ENCODE assay signal across 21 cellular contexts in genomic region chr12:59075141-59075540, GRCh38.
DNase-seq lines count a peak whose midpoint lies in the region; ATAC-seq, FAIRE-seq and TF ChIP-seq lines count a peak whose summit lies in the region.
"Had no signal": no experiment of that assay in that cellular context is flagged by ENCODE, and none has a peak within 500 bp of the region (broad histone marks: within the 10 kb centered on the region; RNA-seq: fewer than 3 reads in every experiment).

No MANE protein-coding gene starts in this region.

- CTCF ChIA-PET in endothelial cell of umbilical vein (lab: Charles Lee), result interaction anchor here (0.7 to 2.6 kb wide), 6 partner anchors 10 to 535 kb away, joined by 3 to 13 read pairs (median 6); partner anchors contain the start of gene LRIG3

- WGBS in right cardiac atrium, result 70% methylated on average over 3 of the region's 3 CpGs
- 100% methylated on average over 1 of the region's 3 CpGs; no CpG with 5 or more reads in 1 of the 2 experiments for WGBS in mesodermal cell (ENCODE audit: insufficient coverage in 2 of 2), 2 experiments
- WGBS in transverse colon (ENCODE audit: low coverage in 1 of 2), 2 donors, result 30 to 46% methylated on average over 2 to 3 of the region's 3 CpGs
- WGBS in testis, 2 donors, result 91% methylated on average over 3 of the region's 3 CpGs

- peak; percentile 54 to 76 for ATAC-seq in right cardiac atrium
- no peak for ATAC-seq in Right ventricle myocardium superior (ENCODE audit: poor library complexity)
- ATAC-seq: Panc1 had no signal

- no peaks in the 10 kb centered on the region for H3K9me1 ChIP-seq in endothelial cell of umbilical vein (replicated peaks; ENCODE audit: control insufficient read depth, extremely low read depth, insufficient read depth, low read length)

- H3K27ac ChIP-seq in right cardiac atrium (ENCODE audit: low read length) (no peak overlapping the region), endothelial cell of umbilical vein (ENCODE audit: insufficient read depth, low read depth, low read length) (peak overlapping the region; percentile 73), mesodermal cell (ENCODE audit: low read depth, low read length, severe bottlenecking) (peak overlapping the region; percentile 31), transverse colon (peak overlapping the region; percentile 55 to 69 (median 61)), testis (no peak overlapping the region)
- H3K27ac ChIP-seq: BLaER1 treated with 17β-estradiol and CSF1 and Interleukin-3, amounts not matched to agents 10 nM and 100 nM had no signal

- H3K9ac ChIP-seq in endothelial cell of umbilical vein (replicated peaks; ENCODE audit: extremely low read depth, insufficient read depth, low read length), result no peak overlapping the region
- H3K9ac ChIP-seq: BLaER1 treated with 17β-estradiol and CSF1 and Interleukin-3, amounts not matched to agents 10 nM and 100 nM had no signal

- POLR2A ChIA-PET in endothelial cell of umbilical vein (lab: Charles Lee), result no interaction called here

- H3K79me2 ChIP-seq in endothelial cell of umbilical vein (ENCODE audit: control insufficient read depth, insufficient read depth, low read length), result no peaks in the 10 kb centered on the region

- no peak for TF ChIP-seq CTCF in endothelial cell of umbilical vein (IDR thresholded peaks at IDR 0.05; ENCODE audit: extremely low read depth in 1 of 2, insufficient read depth in 1 of 2, low read depth in 1 of 2, low read length in 2 of 2)
- no peak for TF ChIP-seq CTCF in transverse colon (IDR thresholded peaks at IDR 0.05)
- TF ChIP-seq CTCF in testis (IDR thresholded peaks at IDR 0.05), result no peak

- no TSS peak for BruUV-seq in endothelial cell of umbilical vein (replicated peaks; lab: Mats Ljungman, UMichigan)

- no peak for DNase-seq in right cardiac atrium
- no peak for DNase-seq in Right ventricle myocardium superior
- peak; percentile 94 for DNase-seq in endothelial cell of umbilical vein (ENCODE audit: low read depth, low spot score)
- no peak for DNase-seq in transverse colon
- DNase-seq in NCI-H226, result no peak
- no peak for DNase-seq in testis
- DNase-seq in islet precursor cell, result no peak
- DNase-seq: 8988T; CD8-positive, alpha-beta memory T cell; GDM1; KG1; NCI-H1092 treated with DMSO at 0.1 percent for 48 hours; NCI-H146; NCI-H2029 treated with DMSO at 0.1 percent for 48 hours; NCI-H345; NCI-H524; NCI-H82 had no signal

- H3K36me3 ChIP-seq in endothelial cell of umbilical vein (ENCODE audit: control insufficient read depth in 2 of 2, extremely low read depth in 1 of 2, insufficient read depth in 2 of 2, low read length in 2 of 2), result no peaks in the 10 kb centered on the region
- no peaks in the 10 kb centered on the region for H3K36me3 ChIP-seq in mesodermal cell (ENCODE audit: control insufficient read depth, insufficient read depth, low read length)
- no peaks in the 10 kb centered on the region for H3K36me3 ChIP-seq in transverse colon
- H3K36me3 ChIP-seq in testis (ENCODE audit: low read depth, missing control alignments), result no peaks in the 10 kb centered on the region
- H3K36me3 ChIP-seq: BLaER1 treated with 17β-estradiol and CSF1 and Interleukin-3, amounts not matched to agents 10 nM and 100 nM had no signal

- no peak for TF ChIP-seq POLR2A in endothelial cell of umbilical vein (IDR thresholded peaks at IDR 0.05; ENCODE audit: low read depth, low read length)
- no peak for TF ChIP-seq POLR2A in transverse colon (IDR thresholded peaks at IDR 0.05)
- TF ChIP-seq POLR2A in testis (IDR thresholded peaks at IDR 0.05), result no peak

- dilution Hi-C loops in endothelial cell of umbilical vein (cut with MboI; ENCODE audit: extremely low pct_ligation_motif_present, low sequenced_read_pairs), result no loop called here

- peak; percentile 68 for FAIRE-seq in endothelial cell of umbilical vein (lab: Jason Lieb, UNC)
- FAIRE-seq: GM18507 had no signal

- TF ChIP-seq EP300 in transverse colon (IDR thresholded peaks at IDR 0.05; ENCODE audit: low read depth), result no peak

- H3K4me3 ChIP-seq in right cardiac atrium (ENCODE audit: low read length) (no peak overlapping the region), endothelial cell of umbilical vein (replicated peaks in 1 of 3; ENCODE audit: insufficient read depth in 1 of 3, low read depth in 1 of 3, low read length in 3 of 3) (no peak overlapping the region), mesodermal cell (ENCODE audit: extremely low read depth, insufficient read depth, low read length, poor library complexity, severe bottlenecking) (no peak overlapping the region), transverse colon (no peak overlapping the region), testis (no peak overlapping the region)
- H3K4me3 ChIP-seq: BLaER1 treated with 17β-estradiol and CSF1 and Interleukin-3, amounts not matched to agents 10 nM and 100 nM had no signal

- H3K9me3 ChIP-seq in right cardiac atrium (ENCODE audit: control insufficient read depth, low read length) (no peaks in the 10 kb centered on the region), endothelial cell of umbilical vein (replicated peaks; ENCODE audit: control insufficient read depth, insufficient read depth, low read length) (no peaks in the 10 kb centered on the region), mesodermal cell (ENCODE audit: control insufficient read depth, low read length) (no peaks in the 10 kb centered on the region), transverse colon (no peaks in the 10 kb centered on the region), testis (no peaks in the 10 kb centered on the region)
- H3K9me3 ChIP-seq: BLaER1 treated with 17β-estradiol and CSF1 and Interleukin-3, amounts not matched to agents 10 nM and 100 nM had no signal

- peak overlapping the region; percentile 12 for H3K4me2 ChIP-seq in endothelial cell of umbilical vein (ENCODE audit: insufficient read depth, low read length)
- H3K4me2 ChIP-seq: BLaER1 treated with 17β-estradiol and CSF1 and Interleukin-3, amounts not matched to agents 10 nM and 100 nM had no signal

- intact Hi-C loops in right cardiac atrium (cut with DNase I) (no loop called here), Right ventricle myocardium superior (cut with DNase I) (no loop called here), endothelial cell of umbilical vein (cut with micrococcal nuclease) (loop anchor here (5.0 kb wide), 3 partner anchors 113 to 663 kb away; no protein-coding TSS in a partner anchor), transverse colon (cut with DNase I; ENCODE audit: low total_unique reads) (no loop called here), testis (cut with DNase I; ENCODE audit: low total_unique reads) (no loop called here)

- H4K20me1 ChIP-seq in endothelial cell of umbilical vein (replicated peaks; ENCODE audit: control insufficient read depth, extremely low read depth, insufficient read depth, low read length), result no peaks in the 10 kb centered on the region
- H4K20me1 ChIP-seq: BLaER1 treated with 17β-estradiol and CSF1 and Interleukin-3, amounts not matched to agents 10 nM and 100 nM had no signal

- H2AFZ ChIP-seq in endothelial cell of umbilical vein (ENCODE audit: low read depth, low read length), result peak overlapping the region; percentile 56

- no peaks in the 10 kb centered on the region for H3K4me1 ChIP-seq in right cardiac atrium (ENCODE audit: control insufficient read depth, insufficient read depth, low read length)
- H3K4me1 ChIP-seq in endothelial cell of umbilical vein (ENCODE audit: control insufficient read depth, extremely low read depth, insufficient read depth, low read length), result peaks cover 69% of the 10 kb centered on the region
- H3K4me1 ChIP-seq in mesodermal cell (ENCODE audit: control insufficient read depth, insufficient read depth, low read length, poor library complexity, severe bottlenecking), result peaks cover 26% of the 10 kb centered on the region
- peaks cover 0 to 51% (median 17%) of the 10 kb centered on the region in 4 donors for H3K4me1 ChIP-seq in transverse colon
- no peaks in the 10 kb centered on the region for H3K4me1 ChIP-seq in testis

- H3K27me3 ChIP-seq in right cardiac atrium (ENCODE audit: control insufficient read depth, insufficient read depth) (no peaks in the 10 kb centered on the region), endothelial cell of umbilical vein (ENCODE audit: control insufficient read depth in 2 of 2, insufficient read depth in 2 of 2, low read length in 2 of 2) (no peaks in the 10 kb centered on the region), transverse colon (no peaks in the 10 kb centered on the region), testis (no peaks in the 10 kb centered on the region)
- H3K27me3 ChIP-seq: BLaER1 treated with 17β-estradiol and CSF1 and Interleukin-3, amounts not matched to agents 10 nM and 100 nM had no signal

- in situ Hi-C loops in transverse colon (cut with MboI; ENCODE audit: low pct_ligation_motif_present in 1 of 4, low pct_unique_long_range_greater_than_20kb in 1 of 4, low sequenced_read_pairs in 3 of 4), result loop anchor here in 3 of 4 donors (25.0 kb wide), 4 partner anchors 163 to 738 kb away; partner anchors contain the start of gene LRIG3 (in 1 of the 3)

TF ChIP-seq in endothelial cell of umbilical vein, 7 proteins besides CTCF, POLR2A, EP300 and RAD21:
- no peak for TF ChIP-seq POLR2AphosphoS5 (IDR thresholded peaks at IDR 0.05; ENCODE audit: insufficient read depth, low read depth, low read length)
- TF ChIP-seq FOS (IDR thresholded peaks at IDR 0.05; ENCODE audit: borderline replicate concordance, insufficient read depth, low read length), result no peak
- TF ChIP-seq GATA2 (IDR thresholded peaks at IDR 0.05; ENCODE audit: insufficient read depth, insufficient read length, low read depth, low read length), result no peak
- TF ChIP-seq, protein P1, sequence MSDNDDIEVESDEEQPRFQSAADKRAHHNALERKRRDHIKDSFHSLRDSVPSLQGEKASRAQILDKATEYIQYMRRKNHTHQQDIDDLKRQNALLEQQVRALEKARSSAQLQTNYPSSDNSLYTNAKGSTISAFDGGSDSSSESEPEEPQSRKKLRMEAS (IDR thresholded peaks at IDR 0.05; ENCODE audit: insufficient read depth, insufficient read length), result no peak
- no peak for TF ChIP-seq EZH2 (IDR thresholded peaks at IDR 0.05; ENCODE audit: borderline replicate concordance, low read depth, low read length, severe bottlenecking)
- TF ChIP-seq MYC (IDR thresholded peaks at IDR 0.05; ENCODE audit: low read depth, low read length), result no peak
- TF ChIP-seq JUN (IDR thresholded peaks at IDR 0.05; ENCODE audit: borderline replicate concordance, insufficient read depth, insufficient read length, low read depth), result no peak

Comparison
In these comparisons a context has a peak if more than half of its experiments do, and no peak if none do; other contexts are left out.
1. H3K27ac ChIP-seq: peak in endothelial cell of umbilical vein (single experiment), mesodermal cell (single experiment) and transverse colon (4 of 4); none in right cardiac atrium (single experiment) and testis (0 of 2).